In the genomic region with DNA sequence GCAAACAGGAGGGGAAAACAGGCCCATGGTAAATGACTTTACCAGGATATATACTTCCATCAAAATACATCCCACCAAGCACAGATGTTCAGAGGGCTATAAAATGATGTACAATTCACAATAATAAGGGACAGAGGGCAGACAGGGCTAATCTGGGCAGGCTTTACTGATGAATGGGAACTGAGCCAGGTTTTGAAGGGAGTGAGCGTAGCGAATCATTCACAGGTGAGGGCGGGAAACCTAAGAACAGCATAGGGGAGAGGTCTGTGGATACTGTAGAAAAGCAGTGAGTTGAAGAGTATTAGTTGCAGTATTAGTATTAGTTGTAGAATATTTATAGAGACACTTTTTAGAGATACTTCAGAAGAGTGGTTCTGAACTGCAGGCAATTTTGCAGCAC, we compare ENCODE assay signal across 11 cellular contexts.
"Had no signal": no experiment of that assay in that cellular context is flagged by ENCODE, and none has a peak within 500 bp of the region (broad histone marks: within the 10 kb centered on the region; RNA-seq: fewer than 3 reads in every experiment).

No MANE protein-coding gene starts in this region.

- H3K4me1 Mint-ChIP-seq: activated naive CD4-positive, alpha-beta T cell treated with anti-CD3 and anti-CD28 coated beads, Interleukin-2, amount 10 ng/mL, durations not matched to agents 7 days and 5 days had no signal

- DNase-seq: activated naive CD4-positive, alpha-beta T cell treated with anti-CD3 and anti-CD28 coated beads, Interleukin-2, amount 10 ng/mL, durations not matched to agents 7 days and 5 days; caudate nucleus; colonic mucosa; foreskin melanocyte; heart left ventricle; naive B cell; posterior cingulate gyrus; stimulated activated CD4-positive, alpha-beta T cell treated with anti-CD3 and anti-CD28 coated beads, Interleukin-4, amount 100 ng/mL, for 4 hours; stomach had no signal

- ATAC-seq: heart left ventricle had no signal

- H3K27me3 Mint-ChIP-seq: activated naive CD4-positive, alpha-beta T cell treated with anti-CD3 and anti-CD28 coated beads, Interleukin-2, amount 10 ng/mL, durations not matched to agents 7 days and 5 days; naive B cell had no signal

- H3K27ac Mint-ChIP-seq: activated naive CD4-positive, alpha-beta T cell treated with anti-CD3 and anti-CD28 coated beads, Interleukin-2, amount 10 ng/mL, durations not matched to agents 7 days and 5 days; activated T-helper 2 cell treated with anti-CD3 and anti-CD28 coated beads, Interferon-gamma antibody, Interleukin-2, Interleukin-4, amounts not matched to agents 10 μg/mL and 5 μg/mL and 100 μg/mL, durations not matched to agents 14 hours and 24 hours and 36 hours; mesothelial cell of epicardium had no signal

- H3K4me3 Mint-ChIP-seq: activated naive CD4-positive, alpha-beta T cell treated with anti-CD3 and anti-CD28 coated beads, Interleukin-2, amount 10 ng/mL, durations not matched to agents 7 days and 5 days; mesothelial cell of epicardium; naive B cell had no signal

- H3K9me3 Mint-ChIP-seq: activated naive CD4-positive, alpha-beta T cell treated with anti-CD3 and anti-CD28 coated beads, Interleukin-2, amount 10 ng/mL, durations not matched to agents 7 days and 5 days; activated T-helper 2 cell treated with anti-CD3 and anti-CD28 coated beads, Interferon-gamma antibody, Interleukin-2, Interleukin-4, amounts not matched to agents 10 μg/mL and 5 μg/mL and 100 μg/mL, durations not matched to agents 14 hours and 24 hours and 36 hours; mesothelial cell of epicardium had no signal

- H3K36me3 Mint-ChIP-seq: activated naive CD4-positive, alpha-beta T cell treated with anti-CD3 and anti-CD28 coated beads, Interleukin-2, amount 10 ng/mL, durations not matched to agents 7 days and 5 days; mesothelial cell of epicardium; naive B cell had no signal
